ENCODE assay signal across 31 cellular contexts in the genomic region with DNA sequence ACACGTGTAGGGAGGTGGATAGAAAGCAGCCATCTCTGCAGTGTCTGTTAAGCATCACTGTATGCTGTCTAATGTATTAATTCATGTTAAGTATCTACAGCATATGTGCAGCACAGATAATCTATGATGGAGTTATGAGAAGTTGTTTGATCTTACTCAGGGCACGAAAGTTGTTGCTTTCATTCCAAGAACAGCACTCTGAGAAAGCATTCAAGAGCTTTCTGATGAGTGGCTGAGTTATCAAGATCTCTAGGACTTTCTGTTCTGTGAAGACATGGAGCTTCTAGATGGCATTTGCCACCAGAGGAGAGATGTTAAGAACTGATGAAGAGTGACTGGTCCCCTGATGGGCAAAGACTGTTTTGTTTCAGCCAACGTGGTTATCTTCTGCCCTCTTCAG. TPM values are rescaled to one million over a fixed set of nuclear protein-coding genes. Genes with fewer than 3 reads are reported as not detected.
"Had no signal": no experiment of that assay in that cellular context is flagged by ENCODE, and none has a peak within 500 bp of the region (broad histone marks: within the 10 kb centered on the region; RNA-seq: fewer than 3 reads in every experiment).

No MANE protein-coding gene starts in this region.

- H3K27me3 Mint-ChIP-seq: activated CD4-positive, alpha-beta memory T cell treated with anti-CD3 and anti-CD28 coated beads, Interleukin-2, amount 10 ng/mL, durations not matched to agents 7 days and 5 days; activated naive CD8-positive, alpha-beta T cell treated with anti-CD3 and anti-CD28 coated beads, Interleukin-2, amount 10 ng/mL, durations not matched to agents 7 days and 5 days; T-cell had no signal

- DNase-seq: activated B cell treated with CpG ODN at 0.5 μM for 24 hours; activated CD4-positive, alpha-beta memory T cell treated with anti-CD3 and anti-CD28 coated beads, Interleukin-2, amount 10 ng/mL, durations not matched to agents 7 days and 5 days; activated CD4-positive, alpha-beta T cell treated with anti-CD3 and anti-CD28 coated beads, Interleukin-2, amount 10 ng/mL, durations not matched to agents 7 days and 5 days; activated CD4-positive, alpha-beta T cell treated with anti-CD3 and anti-CD28 coated beads, Interleukin-2, amount 50 U/mL, for 4 hours; activated CD8-positive, alpha-beta memory T cell treated with anti-CD3 and anti-CD28 coated beads, Interleukin-2, amount 50 U/mL, for 48 hours; activated gamma-delta T cell; activated naive CD4-positive, alpha-beta T cell; activated naive CD4-positive, alpha-beta T cell treated with anti-CD3 and anti-CD28 coated beads, Interleukin-2, amount 10 ng/mL, durations not matched to agents 7 days and 5 days; activated naive CD8-positive, alpha-beta T cell treated with anti-CD3 and anti-CD28 coated beads, Interleukin-2, amount 10 ng/mL, durations not matched to agents 7 days and 5 days; activated T-cell treated with anti-CD3 and anti-CD28 coated beads for 4 hours; activated T-cell treated with anti-CD3 and anti-CD28 coated beads, Interleukin-2, amount 50 U/mL, for 4 hours; central memory CD4-positive, alpha-beta T cell; cerebellar nuclear complex; colonic mucosa; effector CD8-positive, alpha-beta T cell; esophagus squamous epithelium; foreskin melanocyte; heart right ventricle; T-cell; T1000; WERI-Rb-1 had no signal

- H3K4me3 ChIP-seq: ascending aorta, breast epithelium, cardiac muscle cell, colonic mucosa, esophagus squamous epithelium, gastroesophageal sphincter, heart right ventricle had no signal

- H3K27ac Mint-ChIP-seq: activated B cell treated with CpG ODN at 0.5 μM for 24 hours; activated CD4-positive, alpha-beta memory T cell treated with anti-CD3 and anti-CD28 coated beads, Interleukin-2, amount 10 ng/mL, durations not matched to agents 7 days and 5 days; activated CD4-positive, alpha-beta T cell treated with anti-CD3 and anti-CD28 coated beads, Interleukin-2, amount 10 ng/mL, durations not matched to agents 7 days and 5 days; activated naive CD4-positive, alpha-beta T cell treated with anti-CD3 and anti-CD28 coated beads, Interleukin-2, amount 10 ng/mL, durations not matched to agents 7 days and 5 days; activated naive CD4-positive, alpha-beta T cell treated with anti-CD3 and anti-CD28 coated beads, Interleukin-2, amount 50 U/mL, for 72 hours; activated naive CD8-positive, alpha-beta T cell treated with anti-CD3 and anti-CD28 coated beads, Interleukin-2, amount 10 ng/mL, durations not matched to agents 7 days and 5 days; activated T-helper 1 cell treated with anti-CD3 and anti-CD28 coated beads, Interleukin-12 subunit alpha, Interleukin-12 subunit beta, Interleukin-2, Interleukin-4 antibody, amounts not matched to agents 30 ng/mL and 10 ng/mL and 1 ng/mL, durations not matched to agents 14 hours and 24 hours and 36 hours; brain; T-cell; T-helper 1 cell treated with Interleukin-12 subunit alpha and Interleukin-12 subunit beta and Interleukin-4 antibody, amounts not matched to agents 30 μg/mL and 1 μg/mL, for 36 hours had no signal

- H3K4me1 ChIP-seq: ascending aorta, breast epithelium, colonic mucosa had no signal

- H3K36me3 Mint-ChIP-seq: activated naive CD4-positive, alpha-beta T cell treated with anti-CD3 and anti-CD28 coated beads, Interleukin-2, amount 10 ng/mL, durations not matched to agents 7 days and 5 days; activated naive CD4-positive, alpha-beta T cell treated with anti-CD3 and anti-CD28 coated beads, Interleukin-2, amount 50 U/mL, for 72 hours; activated naive CD8-positive, alpha-beta T cell treated with anti-CD3 and anti-CD28 coated beads, Interleukin-2, amount 10 ng/mL, durations not matched to agents 7 days and 5 days; brain; T-cell had no signal

- H3K4me1 Mint-ChIP-seq: activated B cell treated with CpG ODN at 0.5 μM for 24 hours had no signal

- H3K4me3 Mint-ChIP-seq: activated B cell treated with CpG ODN at 0.5 μM for 24 hours; activated CD4-positive, alpha-beta memory T cell treated with anti-CD3 and anti-CD28 coated beads, Interleukin-2, amount 10 ng/mL, durations not matched to agents 7 days and 5 days; activated CD4-positive, alpha-beta T cell treated with anti-CD3 and anti-CD28 coated beads, Interleukin-2, amount 10 ng/mL, durations not matched to agents 7 days and 5 days; activated naive CD4-positive, alpha-beta T cell treated with anti-CD3 and anti-CD28 coated beads, Interleukin-2, amount 10 ng/mL, durations not matched to agents 7 days and 5 days; activated naive CD8-positive, alpha-beta T cell treated with anti-CD3 and anti-CD28 coated beads, Interleukin-2, amount 10 ng/mL, durations not matched to agents 7 days and 5 days; activated T-cell treated with anti-CD3 and anti-CD28 coated beads, Interleukin-2, amount 50 U/mL, for 4 hours; activated T-helper 1 cell treated with anti-CD3 and anti-CD28 coated beads, Interleukin-12 subunit alpha, Interleukin-12 subunit beta, Interleukin-2, Interleukin-4 antibody, amounts not matched to agents 30 ng/mL and 10 ng/mL and 1 ng/mL, durations not matched to agents 14 hours and 24 hours and 36 hours; brain; T-cell; T-helper 1 cell treated with Interleukin-12 subunit alpha and Interleukin-12 subunit beta and Interleukin-4 antibody, amounts not matched to agents 30 μg/mL and 1 μg/mL, for 36 hours had no signal

- H3K9me3 ChIP-seq: ascending aorta, breast epithelium, colonic mucosa, esophagus squamous epithelium, gastroesophageal sphincter, heart right ventricle had no signal

- ATAC-seq: gastroesophageal sphincter, heart right ventricle, T-cell had no signal

- H3K36me3 ChIP-seq: ascending aorta, breast epithelium, cardiac muscle cell, colonic mucosa, esophagus squamous epithelium, gastroesophageal sphincter, heart right ventricle, WERI-Rb-1 had no signal

- H3K27ac ChIP-seq: ascending aorta, breast epithelium, cardiac muscle cell, colonic mucosa, epithelial cell of prostate, esophagus squamous epithelium, gastroesophageal sphincter, heart right ventricle, WERI-Rb-1 had no signal

- H3K27me3 ChIP-seq: ascending aorta, breast epithelium, cardiac muscle cell, colonic mucosa, esophagus squamous epithelium, gastroesophageal sphincter, heart right ventricle had no signal

- H3K9me3 Mint-ChIP-seq: activated B cell treated with CpG ODN at 0.5 μM for 24 hours; activated CD4-positive, alpha-beta memory T cell treated with anti-CD3 and anti-CD28 coated beads, Interleukin-2, amount 10 ng/mL, durations not matched to agents 7 days and 5 days; activated CD4-positive, alpha-beta T cell treated with anti-CD3 and anti-CD28 coated beads, Interleukin-2, amount 10 ng/mL, durations not matched to agents 7 days and 5 days; activated naive CD4-positive, alpha-beta T cell treated with anti-CD3 and anti-CD28 coated beads, Interleukin-2, amount 10 ng/mL, durations not matched to agents 7 days and 5 days; activated naive CD4-positive, alpha-beta T cell treated with anti-CD3 and anti-CD28 coated beads, Interleukin-2, amount 50 U/mL, for 72 hours; activated naive CD8-positive, alpha-beta T cell treated with anti-CD3 and anti-CD28 coated beads, Interleukin-2, amount 10 ng/mL, durations not matched to agents 7 days and 5 days; activated T-cell treated with anti-CD3 and anti-CD28 coated beads, Interleukin-2, amount 50 U/mL, for 4 hours; activated T-helper 1 cell treated with anti-CD3 and anti-CD28 coated beads, Interleukin-12 subunit alpha, Interleukin-12 subunit beta, Interleukin-2, Interleukin-4 antibody, amounts not matched to agents 30 ng/mL and 10 ng/mL and 1 ng/mL, durations not matched to agents 14 hours and 24 hours and 36 hours; T-cell; T-helper 1 cell treated with Interleukin-12 subunit alpha and Interleukin-12 subunit beta and Interleukin-4 antibody, amounts not matched to agents 30 μg/mL and 1 μg/mL, for 36 hours had no signal

RNA-seq across cellular contexts. Expression of gene TPRG1, which starts 22.6 kb away (rescaled TPM):
- total RNA-seq: endothelial cell of umbilical vein had no signal
